In the genomic region with DNA sequence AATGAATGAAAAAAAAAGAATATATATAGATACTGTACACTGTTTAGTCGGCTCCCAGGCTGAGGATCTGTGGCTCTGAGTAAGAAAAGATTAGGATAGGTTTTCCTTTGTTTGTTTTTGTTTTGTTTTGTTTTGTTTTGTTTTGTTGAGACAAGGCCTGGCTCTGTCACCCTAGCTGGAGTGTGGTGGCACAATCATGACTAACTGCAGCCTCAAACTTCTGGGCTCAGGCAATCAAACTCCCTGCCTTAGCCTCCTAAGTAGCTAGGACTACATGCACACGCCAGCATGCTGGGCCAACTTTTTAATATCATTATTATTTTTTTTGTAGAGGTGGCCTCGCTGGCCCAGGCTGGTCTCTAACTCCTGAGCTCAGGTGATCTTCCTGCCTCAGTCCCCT, we compare ENCODE assay signal across 14 cellular contexts.
A peak's percentile ranks its signal among the peaks of the same experiment; 100 is the strongest.
DNase-seq lines count a peak whose midpoint lies in the region; ATAC-seq and TF ChIP-seq lines count a peak whose summit lies in the region.
"Had no signal": no experiment of that assay in that cellular context is flagged by ENCODE, and none has a peak within 500 bp of the region (broad histone marks: within the 10 kb centered on the region; RNA-seq: fewer than 3 reads in every experiment).

No MANE protein-coding gene starts in this region.

- intact Hi-C loops in PC-3 (cut with micrococcal nuclease): no loop called here

- CTCF ChIA-PET in PC-3 (lab: Charles Lee): no interaction called here

- H3K79me2 ChIP-seq in PC-3 (ENCODE audit: low read length) (no peaks in the 10 kb centered on the region), hepatocyte (no peaks in the 10 kb centered on the region)

- H4K20me1 ChIP-seq in PC-3 (ENCODE audit: low read length) (no peaks in the 10 kb centered on the region), hepatocyte (ENCODE audit: insufficient read depth, poor library complexity, severe bottlenecking) (no peaks in the 10 kb centered on the region)

- H3K36me3 ChIP-seq in PC-3 (ENCODE audit: low read depth, low read length) (no peaks in the 10 kb centered on the region), hepatocyte (replicated peaks; ENCODE audit: insufficient read depth, low read depth) (no peaks in the 10 kb centered on the region)
- H3K36me3 ChIP-seq: HAP-1 had no signal

- TF ChIP-seq CTCF in PC-3 (conservative IDR thresholded peaks at IDR 0.05; ENCODE audit: low read depth, low read length): no peak
- TF ChIP-seq CTCF in hepatocyte (IDR thresholded peaks at IDR 0.05; ENCODE audit: poor library complexity): no peak
- no peak for TF ChIP-seq CTCF in progenitor cell of endocrine pancreas (IDR thresholded peaks at IDR 0.05; ENCODE audit: unreplicated experiment)

- no peak overlapping the region for H3K4me2 ChIP-seq in PC-3 (ENCODE audit: low read length)
- no peak overlapping the region for H3K4me2 ChIP-seq in hepatocyte
- H3K4me2 ChIP-seq: GM23338 had no signal

- no TSS peak for BruUV-seq in PC-3 (replicated peaks; lab: Mats Ljungman, UMichigan)

- H3K27me3 Mint-ChIP-seq in progenitor cell of endocrine pancreas: no peaks in the 10 kb centered on the region
- no peaks in the 10 kb centered on the region for H3K27me3 Mint-ChIP-seq in activated T-cell treated with anti-CD3 and anti-CD28 coated beads, Interleukin-2, amount 50 U/mL, for 72 hours (ENCODE audit: low read depth)

- peak overlapping the region; percentile 82 for H3K27ac Mint-ChIP-seq in progenitor cell of endocrine pancreas
- no peak overlapping the region for H3K27ac Mint-ChIP-seq in activated T-cell treated with anti-CD3 and anti-CD28 coated beads, Interleukin-2, amount 50 U/mL, for 72 hours
- H3K27ac Mint-ChIP-seq: CD14-positive monocyte; CD8-positive, alpha-beta T cell; GM23338 had no signal

- DNase-seq in DMS53 (lab: John Stamatoyannopoulos, UW): peak; percentile 74
- no peak for DNase-seq in DMS53 treated with DMSO at 0.1 percent for 48 hours (lab: John Stamatoyannopoulos, UW; ENCODE audit: unreplicated experiment)
- peak; percentile 11 for DNase-seq in PC-3
- DNase-seq in hepatocyte (ENCODE audit: low spot score): no peak
- no peak for DNase-seq in progenitor cell of endocrine pancreas (ENCODE audit: low spot score, unreplicated experiment)
- no peak for DNase-seq in activated T-cell treated with anti-CD3 and anti-CD28 coated beads, Interleukin-2, amount 50 U/mL, for 72 hours
- no peak for DNase-seq in NCI-H2227 (lab: John Stamatoyannopoulos, UW; ENCODE audit: unreplicated experiment)
- DNase-seq: Caco-2; CD8-positive, alpha-beta T cell had no signal

- H3K9ac ChIP-seq in PC-3 (ENCODE audit: low read length): no peak overlapping the region

- H3K27ac ChIP-seq in PC-3 (ENCODE audit: low read length) (no peak overlapping the region), hepatocyte (peak overlapping the region; percentile 24)
- H3K27ac ChIP-seq: 22Rv1 had no signal

- no peak overlapping the region for H3K4me3 Mint-ChIP-seq in progenitor cell of endocrine pancreas (ENCODE audit: low read depth)
- H3K4me3 Mint-ChIP-seq in activated T-cell treated with anti-CD3 and anti-CD28 coated beads, Interleukin-2, amount 50 U/mL, for 72 hours: no peak overlapping the region
- H3K4me3 Mint-ChIP-seq: CD14-positive monocyte; CD8-positive, alpha-beta T cell; GM23338 had no signal

- ATAC-seq in PC-3 (no peak), GM18868 (IDR thresholded peaks at IDR 0.05; ENCODE audit: unreplicated experiment) (no peak)
- no peak for ATAC-seq in activated T-cell treated with anti-CD3 and anti-CD28 coated beads, Interleukin-2, amount 50 U/mL, for 72 hours (replicated peaks in 1 of 2)
- ATAC-seq: CD8-positive, alpha-beta T cell; GM23338 had no signal

- no peaks in the 10 kb centered on the region for H3K9me3 ChIP-seq in PC-3 (ENCODE audit: low read length)
- H3K9me3 ChIP-seq in hepatocyte (ENCODE audit: low read depth): no peaks in the 10 kb centered on the region
- H3K9me3 ChIP-seq: Caco-2, HAP-1 had no signal

- H3F3A ChIP-seq in PC-3 (ENCODE audit: low read length, unreplicated experiment): no peaks in the 10 kb centered on the region

- H3K4me3 ChIP-seq in PC-3 (ENCODE audit: low read length) (no peak overlapping the region), hepatocyte (no peak overlapping the region)
- H3K4me3 ChIP-seq: GM23338, HAP-1 had no signal

- H2AFZ ChIP-seq in PC-3 (ENCODE audit: low read length) (no peak overlapping the region), hepatocyte (no peak overlapping the region)
- H2AFZ ChIP-seq: GM23338 had no signal

- no peaks in the 10 kb centered on the region for H3K36me3 Mint-ChIP-seq in progenitor cell of endocrine pancreas (ENCODE audit: insufficient read depth)
- H3K36me3 Mint-ChIP-seq in activated T-cell treated with anti-CD3 and anti-CD28 coated beads, Interleukin-2, amount 50 U/mL, for 72 hours (ENCODE audit: insufficient read depth in 2 of 2): no peaks in the 10 kb centered on the region
- H3K36me3 Mint-ChIP-seq: CD14-positive monocyte; CD8-positive, alpha-beta T cell had no signal

- no peaks in the 10 kb centered on the region for H3K27me3 ChIP-seq in PC-3 (ENCODE audit: low read length)
- no peaks in the 10 kb centered on the region for H3K27me3 ChIP-seq in hepatocyte

- peaks cover 35% of the 10 kb centered on the region for H3K4me1 Mint-ChIP-seq in progenitor cell of endocrine pancreas (ENCODE audit: low read depth)
- no peaks in the 10 kb centered on the region for H3K4me1 Mint-ChIP-seq in activated T-cell treated with anti-CD3 and anti-CD28 coated beads, Interleukin-2, amount 50 U/mL, for 72 hours (ENCODE audit: low read depth)
- H3K4me1 Mint-ChIP-seq: CD14-positive monocyte, GM23338 had no signal

- H3K9me2 ChIP-seq in PC-3 (replicated peaks; ENCODE audit: low read length) (no peaks in the 10 kb centered on the region), hepatocyte (replicated peaks; ENCODE audit: insufficient read depth) (no peaks in the 10 kb centered on the region)

- H3K4me1 ChIP-seq in PC-3 (ENCODE audit: insufficient read depth, low read length) (no peaks in the 10 kb centered on the region), hepatocyte (ENCODE audit: insufficient read depth) (peaks cover 7% of the 10 kb centered on the region)

- POLR2A ChIA-PET in PC-3 (lab: Charles Lee; ENCODE audit: unreplicated experiment): no interaction called here

- H3K9me3 Mint-ChIP-seq in progenitor cell of endocrine pancreas (ENCODE audit: low read depth): no peaks in the 10 kb centered on the region
- H3K9me3 Mint-ChIP-seq in activated T-cell treated with anti-CD3 and anti-CD28 coated beads, Interleukin-2, amount 50 U/mL, for 72 hours: no peaks in the 10 kb centered on the region
- H3K9me3 Mint-ChIP-seq: CD8-positive, alpha-beta T cell; GM23338 had no signal

- WGBS in hepatocyte (ENCODE audit: low lambda C conversion rate, missing lambda C conversion rate): 92% methylated on average over 3 of the region's 3 CpGs

Comparison
In these comparisons a context has a peak if more than half of its experiments do, and no peak if none do; other contexts are left out.
1. DNase-seq: peak in DMS53 (single experiment) and PC-3 (single experiment); none in DMS53 treated with DMSO at 0.1 percent for 48 hours (single experiment), hepatocyte (single experiment), progenitor cell of endocrine pancreas (single experiment), activated T-cell treated with anti-CD3 and anti-CD28 coated beads, Interleukin-2, amount 50 U/mL, for 72 hours (0 of 2) and NCI-H2227 (single experiment).